ENCODE assay signal across 1 cellular context in genomic region chr14:95290769-95291440, GRCh38.
A peak's percentile ranks its signal among the peaks of the same experiment; 100 is the strongest.
TF ChIP-seq lines count a peak whose summit lies in the region.

No MANE protein-coding gene starts in this region.

TF ChIP-seq in GM12878, 131 proteins besides CTCF, POLR2A, EP300 and RAD21:
- peak; percentile 86 for TF ChIP-seq CREB1 (IDR thresholded peaks at IDR 0.05; ENCODE audit: low read depth)
- peak; percentile 55 for TF ChIP-seq EED (IDR thresholded peaks at IDR 0.05; ENCODE audit: low read depth)
- TF ChIP-seq ESRRA (IDR thresholded peaks at IDR 0.05; ENCODE audit: low read length): no peak
- TF ChIP-seq CREM (IDR thresholded peaks at IDR 0.05; ENCODE audit: low read depth): peak; percentile 67; the same call in 1 of the 2 replicates
- TF ChIP-seq RFX5 (IDR thresholded peaks at IDR 0.05; ENCODE audit: low read depth, low read length): peak; percentile 84
TF ChIP-seq in GM12878: peak in this region for 4.
